8 cellular contexts compared by ENCODE assay signal in genomic region chr6:133865680-133866079, GRCh38. TPM values are rescaled to one million over a fixed set of nuclear protein-coding genes. Genes with fewer than 3 reads are reported as not detected.
"Had no signal": no experiment of that assay in that cellular context is flagged by ENCODE, and none has a peak within 500 bp of the region (broad histone marks: within the 10 kb centered on the region; RNA-seq: fewer than 3 reads in every experiment).

No MANE protein-coding gene starts in this region.

- H3K27ac ChIP-seq: HL-60 had no signal

- H3K27ac Mint-ChIP-seq: IgD-negative memory B cell had no signal

- H3K4me3 ChIP-seq: K562 had no signal

- H3K4me3 Mint-ChIP-seq: IgD-negative memory B cell had no signal

- H3K36me3 Mint-ChIP-seq: IgD-negative memory B cell had no signal

- DNase-seq: IMR-90, KBM-7, KG1 had no signal

- ATAC-seq: HepG2, K562 had no signal

RNA-seq across cellular contexts. Expression of gene TCF21, which starts 23.2 kb away (rescaled TPM):
- total RNA-seq: HepG2, HT1080, K562 had no signal
- polyA plus RNA-seq: HepG2, IgD-negative memory B cell, K562 had no signal
